1 cellular context compared by ENCODE assay signal in genomic region chr15:23646165-23647000, GRCh38.
TF ChIP-seq lines count a peak whose summit lies in the region.

No MANE protein-coding gene starts in this region.

TF ChIP-seq in WTC11, 78 proteins besides CTCF, POLR2A, EP300 and RAD21 (continued from another document):
- TF ChIP-seq ZNF281 (CRISPR knock-in tag; IDR thresholded peaks at IDR 0.05) (no peak), MYBL2 (CRISPR knock-in tag; IDR thresholded peaks at IDR 0.05) (no peak), ZNF138 (CRISPR knock-in tag; conservative IDR thresholded peaks at IDR 0.05) (no peak), GRHL2 (CRISPR knock-in tag; IDR thresholded peaks at IDR 0.05; ENCODE audit: insufficient replicate concordance, severe bottlenecking) (no peak), SMAD4 (CRISPR knock-in tag; IDR thresholded peaks at IDR 0.05) (no peak), ZNF232 (CRISPR knock-in tag; IDR thresholded peaks at IDR 0.05) (no peak), E2F5 (CRISPR knock-in tag; IDR thresholded peaks at IDR 0.05) (no peak), ZNF532 (CRISPR knock-in tag; IDR thresholded peaks at IDR 0.05; ENCODE audit: borderline replicate concordance) (no peak)
- TF ChIP-seq, protein P1, sequence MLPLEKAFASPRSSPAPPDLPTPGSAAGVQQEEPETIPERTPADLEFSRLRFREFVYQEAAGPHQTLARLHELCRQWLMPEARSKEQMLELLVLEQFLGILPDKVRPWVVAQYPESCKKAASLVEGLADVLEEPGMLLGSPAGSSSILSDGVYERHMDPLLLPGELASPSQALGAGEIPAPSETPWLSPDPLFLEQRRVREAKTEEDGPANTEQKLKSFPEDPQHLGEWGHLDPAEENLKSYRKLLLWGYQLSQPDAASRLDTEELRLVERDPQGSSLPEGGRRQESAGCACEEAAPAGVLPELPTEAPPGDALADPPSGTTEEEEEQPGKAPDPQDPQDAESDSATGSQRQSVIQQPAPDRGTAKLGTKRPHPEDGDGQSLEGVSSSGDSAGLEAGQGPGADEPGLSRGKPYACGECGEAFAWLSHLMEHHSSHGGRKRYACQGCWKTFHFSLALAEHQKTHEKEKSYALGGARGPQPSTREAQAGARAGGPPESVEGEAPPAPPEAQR (CRISPR knock-in tag; IDR thresholded peaks at IDR 0.05): no peak
- TF ChIP-seq, protein P2, sequence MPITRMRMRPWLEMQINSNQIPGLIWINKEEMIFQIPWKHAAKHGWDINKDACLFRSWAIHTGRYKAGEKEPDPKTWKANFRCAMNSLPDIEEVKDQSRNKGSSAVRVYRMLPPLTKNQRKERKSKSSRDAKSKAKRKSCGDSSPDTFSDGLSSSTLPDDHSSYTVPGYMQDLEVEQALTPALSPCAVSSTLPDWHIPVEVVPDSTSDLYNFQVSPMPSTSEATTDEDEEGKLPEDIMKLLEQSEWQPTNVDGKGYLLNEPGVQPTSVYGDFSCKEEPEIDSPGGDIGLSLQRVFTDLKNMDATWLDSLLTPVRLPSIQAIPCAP (CRISPR knock-in tag; IDR thresholded peaks at IDR 0.05): no peak
- TF ChIP-seq, protein P3, sequence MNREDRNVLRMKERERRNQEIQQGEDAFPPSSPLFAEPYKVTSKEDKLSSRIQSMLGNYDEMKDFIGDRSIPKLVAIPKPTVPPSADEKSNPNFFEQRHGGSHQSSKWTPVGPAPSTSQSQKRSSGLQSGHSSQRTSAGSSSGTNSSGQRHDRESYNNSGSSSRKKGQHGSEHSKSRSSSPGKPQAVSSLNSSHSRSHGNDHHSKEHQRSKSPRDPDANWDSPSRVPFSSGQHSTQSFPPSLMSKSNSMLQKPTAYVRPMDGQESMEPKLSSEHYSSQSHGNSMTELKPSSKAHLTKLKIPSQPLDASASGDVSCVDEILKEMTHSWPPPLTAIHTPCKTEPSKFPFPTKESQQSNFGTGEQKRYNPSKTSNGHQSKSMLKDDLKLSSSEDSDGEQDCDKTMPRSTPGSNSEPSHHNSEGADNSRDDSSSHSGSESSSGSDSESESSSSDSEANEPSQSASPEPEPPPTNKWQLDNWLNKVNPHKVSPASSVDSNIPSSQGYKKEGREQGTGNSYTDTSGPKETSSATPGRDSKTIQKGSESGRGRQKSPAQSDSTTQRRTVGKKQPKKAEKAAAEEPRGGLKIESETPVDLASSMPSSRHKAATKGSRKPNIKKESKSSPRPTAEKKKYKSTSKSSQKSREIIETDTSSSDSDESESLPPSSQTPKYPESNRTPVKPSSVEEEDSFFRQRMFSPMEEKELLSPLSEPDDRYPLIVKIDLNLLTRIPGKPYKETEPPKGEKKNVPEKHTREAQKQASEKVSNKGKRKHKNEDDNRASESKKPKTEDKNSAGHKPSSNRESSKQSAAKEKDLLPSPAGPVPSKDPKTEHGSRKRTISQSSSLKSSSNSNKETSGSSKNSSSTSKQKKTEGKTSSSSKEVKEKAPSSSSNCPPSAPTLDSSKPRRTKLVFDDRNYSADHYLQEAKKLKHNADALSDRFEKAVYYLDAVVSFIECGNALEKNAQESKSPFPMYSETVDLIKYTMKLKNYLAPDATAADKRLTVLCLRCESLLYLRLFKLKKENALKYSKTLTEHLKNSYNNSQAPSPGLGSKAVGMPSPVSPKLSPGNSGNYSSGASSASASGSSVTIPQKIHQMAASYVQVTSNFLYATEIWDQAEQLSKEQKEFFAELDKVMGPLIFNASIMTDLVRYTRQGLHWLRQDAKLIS (CRISPR knock-in tag; IDR thresholded peaks at IDR 0.05; ENCODE audit: borderline replicate concordance): no peak
